In genomic region chr16:1705324-1705687, GRCh38 we compare ENCODE assay signal across 8 cellular contexts. TPM values are rescaled to one million over a fixed set of nuclear protein-coding genes. Genes with fewer than 3 reads are reported as not detected.
DNase-seq lines count a peak whose midpoint lies in the region; ATAC-seq and TF ChIP-seq lines count a peak whose summit lies in the region.
"Not testable (repeated sequence)": the region's sequence is repeated elsewhere in the genome, so short reads cannot be mapped to it uniquely, and the experiment has no call there.

No MANE protein-coding gene starts in this region.

- H3F3A ChIP-seq in SU-DHL-6 (ENCODE audit: insufficient read depth) = peaks cover 16% of the 10 kb centered on the region; the same call in 1 of the 2 replicates

- peak overlapping the region; percentile 63; the same call in 1 of the 2 replicates for H3K9ac ChIP-seq in KMS-11
- peak overlapping the region; percentile 78 for H3K9ac ChIP-seq in SU-DHL-6 (ENCODE audit: low read length)

- not testable (repeated sequence) for H3K9me3 ChIP-seq in A673 (ENCODE audit: low read depth, low read length, poor library complexity, severe bottlenecking); SU-DHL-6 (ENCODE audit: insufficient read depth, low read length); ascending aorta; mononuclear cell (ENCODE audit: low read depth, low read length)

- not testable (repeated sequence) for H4K20me1 ChIP-seq in KMS-11 (ENCODE audit: insufficient read depth); SU-DHL-6 (ENCODE audit: low read depth, low read length)

- H3K4me1 ChIP-seq in A673 (ENCODE audit: insufficient read depth, low read length, poor library complexity, severe bottlenecking) (peaks cover 12% of the 10 kb centered on the region), KMS-11 (ENCODE audit: low read depth, poor library complexity, severe bottlenecking) (peaks cover 14% of the 10 kb centered on the region), ascending aorta (peaks cover 0 to 22% of the 10 kb centered on the region in 2 donors), mononuclear cell (ENCODE audit: insufficient read depth, low read length) (peaks cover 33% of the 10 kb centered on the region)

- H3K36me3 ChIP-seq in A673 (ENCODE audit: insufficient read depth, low read length, poor library complexity, severe bottlenecking) (peaks cover 24% of the 10 kb centered on the region), ascending aorta (peaks cover 0 to 13% of the 10 kb centered on the region in 2 donors)
- H3K36me3 ChIP-seq in KMS-11 (ENCODE audit: insufficient read depth); SU-DHL-6 (ENCODE audit: low read length): not testable (repeated sequence)

- peak overlapping the region; percentile 89 for H3K27ac ChIP-seq in A673 (ENCODE audit: low read depth, low read length, poor library complexity, severe bottlenecking)
- peak overlapping the region; percentile 70 for H3K27ac ChIP-seq in KMS-11
- H3K27ac ChIP-seq in SU-DHL-6 (ENCODE audit: low read depth, low read length) = peak overlapping the region; percentile 57
- H3K27ac ChIP-seq in ascending aorta = peak overlapping the region; percentile 85 to 95

- TSS peak; percentile 77 for BruUV-seq in A673 (replicated peaks; lab: Mats Ljungman, UMichigan)

- H2AFZ ChIP-seq in KMS-11 (ENCODE audit: low read depth) = peak overlapping the region; percentile 81
- peak overlapping the region; percentile 68 for H2AFZ ChIP-seq in SU-DHL-6 (ENCODE audit: low read depth, low read length, severe bottlenecking)

- H3K79me2 ChIP-seq in KMS-11 (ENCODE audit: insufficient read depth, low read depth) (peaks cover 34% of the 10 kb centered on the region), SU-DHL-6 (ENCODE audit: insufficient read depth, low read length) (peaks cover 37% of the 10 kb centered on the region)

- TF ChIP-seq CTCF in A673 (conservative IDR thresholded peaks at IDR 0.05; ENCODE audit: low read depth, low read length); KMS-11 (conservative IDR thresholded peaks at IDR 0.05; ENCODE audit: low read depth, low read length); SU-DHL-6 (IDR thresholded peaks at IDR 0.05; ENCODE audit: insufficient read depth, low read length, poor library complexity, severe bottlenecking); ascending aorta (IDR thresholded peaks at IDR 0.05); fibroblast of the aortic adventitia (IDR thresholded peaks at IDR 0.05; ENCODE audit: insufficient read depth, low read length): not testable (repeated sequence)

- H3K4me3 ChIP-seq in A673 (ENCODE audit: low read depth, low read length, poor library complexity, severe bottlenecking) (peak overlapping the region; percentile 94), SU-DHL-6 (ENCODE audit: insufficient read depth, low read length, poor library complexity, severe bottlenecking) (peak overlapping the region; percentile 64), ascending aorta (peak overlapping the region; percentile 70 to 89), fibroblast of the aortic adventitia (ENCODE audit: low read depth, low read length) (peak overlapping the region; percentile 88), mononuclear cell (ENCODE audit: low read length) (peak overlapping the region; percentile 81)
- not testable (repeated sequence) for H3K4me3 ChIP-seq in KMS-11 (IDR thresholded peaks at IDR 0.05; ENCODE audit: insufficient read depth, low read depth, low read length)

- POLR2A ChIA-PET in A673 (lab: Charles Lee; ENCODE audit: low non-redundant PET) = interaction anchor here (0.5 to 0.6 kb wide), 2 partner anchors 13 to 397 kb away, joined by 3 to 4 read pairs; no protein-coding TSS in a partner anchor

- not testable (repeated sequence) for H3K27me3 ChIP-seq in A673 (replicated peaks; ENCODE audit: insufficient read depth, low read depth, low read length, poor library complexity); KMS-11 (ENCODE audit: insufficient read depth, low read depth); SU-DHL-6 (ENCODE audit: low read length); ascending aorta; mononuclear cell (ENCODE audit: insufficient read depth, low read length)

- not testable (repeated sequence) for H3K9me2 ChIP-seq in SU-DHL-6 (replicated peaks; ENCODE audit: insufficient read depth, low read length)

- peak; percentile 28 for DNase-seq in A673 (ENCODE audit: low spot score)
- DNase-seq in ascending aorta (ENCODE audit: low spot score in 2 of 2); fibroblast of the aortic adventitia (ENCODE audit: low read depth): not testable (repeated sequence)
- DNase-seq in stimulated activated CD4-positive, alpha-beta T cell treated with anti-CD3 and anti-CD28 coated beads, Interleukin-12 subunit alpha, Interleukin-12 subunit beta, amount 100 ng/mL, for 4 hours = peak; percentile 40

- H3K4me2 ChIP-seq in KMS-11 = peak overlapping the region; percentile 81
- H3K4me2 ChIP-seq in SU-DHL-6 (ENCODE audit: low read depth, low read length, poor library complexity, severe bottlenecking) = peak overlapping the region; percentile 77

- intact Hi-C loops in A673 (cut with micrococcal nuclease; ENCODE audit: unreplicated experiment) = not testable (repeated sequence)
- intact Hi-C loops in ascending aorta (cut with DNase I) = loop anchor here (5.0 kb wide), 1 partner anchor 283 kb away; the partner anchor contains the start of gene UQCC4

- CTCF ChIA-PET in A673 (lab: Charles Lee) = interaction anchor here (0.5 to 3.7 kb wide), 11 partner anchors 8 to 948 kb away, joined by 3 to 17 read pairs (median 4); partner anchors contain the start of genes EME2, IFT140, JPT2 and MRPS34

- ATAC-seq in GM21367 (IDR thresholded peaks at IDR 0.05; ENCODE audit: unreplicated experiment) = peak; percentile 6

RNA-seq across cellular contexts. Expression of gene MAPK8IP3, which starts 0.7 kb away (rescaled TPM):
- total RNA-seq in A673 (2021) (66.9 and 69.2 TPM in 2 replicates), ascending aorta (57.4 TPM), fibroblast of the aortic adventitia (ENCODE audit: low replicate concordance) (27.3 and 45.8 TPM in 2 replicates), mononuclear cell (135 TPM)

RNA-seq across cellular contexts. Expression of gene JPT2, which starts 27.2 kb away (rescaled TPM):
- 197 and 200 TPM in 2 replicates for total RNA-seq in A673 (2021)
- total RNA-seq in ascending aorta = 18.3 TPM
- 8.9 and 45.9 TPM in 2 replicates for total RNA-seq in fibroblast of the aortic adventitia (ENCODE audit: low replicate concordance)
- 2.5 TPM for total RNA-seq in mononuclear cell
